ENCODE assay signal across 8 cellular contexts in the genomic region with DNA sequence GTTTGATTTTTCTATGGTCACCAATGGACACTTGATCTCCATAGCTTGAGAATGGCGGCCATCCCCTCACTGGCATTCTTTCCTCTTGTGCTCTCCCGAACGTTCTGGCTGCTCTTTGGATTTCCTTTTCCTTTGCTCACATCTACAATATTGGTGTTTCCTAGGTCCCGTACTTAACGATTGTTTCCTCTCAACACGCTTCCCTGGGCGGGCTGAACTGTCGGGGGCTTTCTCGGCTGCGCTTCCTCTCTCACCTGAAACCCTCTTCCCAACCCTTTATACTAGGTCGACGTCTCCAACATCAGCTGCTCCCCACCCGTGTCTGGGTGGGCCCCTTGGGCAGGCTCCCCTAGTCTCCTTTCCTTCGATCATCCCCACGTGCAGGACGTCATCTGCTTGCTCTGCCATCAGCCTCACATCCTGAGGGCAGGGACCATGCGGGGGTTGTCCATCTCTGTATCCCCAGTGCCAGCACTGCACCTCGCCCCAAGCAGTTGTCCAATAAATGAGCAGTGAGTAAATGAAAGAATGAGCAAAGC. TPM values are rescaled to one million over a fixed set of nuclear protein-coding genes. Genes with fewer than 3 reads are reported as not detected.
DNase-seq lines count a peak whose midpoint lies in the region; ATAC-seq and TF ChIP-seq lines count a peak whose summit lies in the region.

No MANE protein-coding gene starts in this region.

- peak overlapping the region; percentile 98 for H3K4me3 ChIP-seq in left ventricle myocardium inferior

- no peak for TF ChIP-seq CTCF in left ventricle myocardium inferior (IDR thresholded peaks at IDR 0.05; ENCODE audit: borderline replicate concordance)

- ATAC-seq in T-helper 17 cell (no peak), HG03045 (IDR thresholded peaks at IDR 0.05; ENCODE audit: unreplicated experiment) (no peak), HG03175 (IDR thresholded peaks at IDR 0.05; ENCODE audit: unreplicated experiment) (no peak)
- ATAC-seq in stimulated activated effector memory CD8-positive, alpha-beta T cell treated with anti-CD3 and anti-CD28 coated beads, Interleukin-12 subunit alpha, Interleukin-12 subunit beta, amount 100 ng/mL, for 72 hours, result no peak

- H3K4me1 ChIP-seq in left ventricle myocardium inferior, result peaks cover 35% of the 10 kb centered on the region

- peaks cover 8% of the 10 kb centered on the region for H3K27me3 Mint-ChIP-seq in T-helper 2 cell treated with Interferon-gamma antibody and Interleukin-4, amounts not matched to agents 5 μg/mL and 100 μg/mL, for 36 hours (ENCODE audit: low read depth)
- H3K27me3 Mint-ChIP-seq in T-helper 17 cell, result peaks cover 13% of the 10 kb centered on the region

- H3K9me3 ChIP-seq in T-helper 17 cell (ENCODE audit: control insufficient read depth, low read length, poor library complexity, severe bottlenecking) (no peaks in the 10 kb centered on the region), left ventricle myocardium inferior (replicated peaks) (no peaks in the 10 kb centered on the region)

- H3K27ac ChIP-seq in left ventricle myocardium inferior (replicated peaks), result peak overlapping the region; percentile 93

- DNase-seq in T-helper 2 cell treated with Interferon-gamma antibody and Interleukin-4, amounts not matched to agents 5 μg/mL and 100 μg/mL, for 36 hours (ENCODE audit: low spot score), result no peak
- no peak for DNase-seq in T-helper 2 cell
- no peak for DNase-seq in T-helper 17 cell
- no peak for DNase-seq in left ventricle myocardium inferior
- DNase-seq in stimulated activated effector memory CD8-positive, alpha-beta T cell treated with anti-CD3 and anti-CD28 coated beads, Interleukin-12 subunit alpha, Interleukin-12 subunit beta, amount 100 ng/mL, for 72 hours (ENCODE audit: low spot score in 2 of 2), result no peak
- no peak for DNase-seq in activated gamma-delta T cell (lab: John Stamatoyannopoulos, UW)

- peak overlapping the region; percentile 92 for H3K4me3 Mint-ChIP-seq in T-helper 2 cell treated with Interferon-gamma antibody and Interleukin-4, amounts not matched to agents 5 μg/mL and 100 μg/mL, for 36 hours
- H3K4me3 Mint-ChIP-seq in T-helper 17 cell, result peak overlapping the region; percentile 95
- H3K4me3 Mint-ChIP-seq in stimulated activated effector memory CD8-positive, alpha-beta T cell treated with anti-CD3 and anti-CD28 coated beads, Interleukin-12 subunit alpha, Interleukin-12 subunit beta, amount 100 ng/mL, for 72 hours, result peak overlapping the region; percentile 87

- intact Hi-C loops in left ventricle myocardium inferior (cut with micrococcal nuclease), result no loop called here

- H3K27me3 ChIP-seq in left ventricle myocardium inferior (ENCODE audit: low read depth), result peaks cover 4% of the 10 kb centered on the region

- peaks cover 26% of the 10 kb centered on the region for H3K4me1 Mint-ChIP-seq in T-helper 2 cell treated with Interferon-gamma antibody and Interleukin-4, amounts not matched to agents 5 μg/mL and 100 μg/mL, for 36 hours (ENCODE audit: low read depth)
- H3K4me1 Mint-ChIP-seq in T-helper 17 cell, result peaks cover 33% of the 10 kb centered on the region
- peaks cover 35% of the 10 kb centered on the region for H3K4me1 Mint-ChIP-seq in stimulated activated effector memory CD8-positive, alpha-beta T cell treated with anti-CD3 and anti-CD28 coated beads, Interleukin-12 subunit alpha, Interleukin-12 subunit beta, amount 100 ng/mL, for 72 hours

- H3K27ac Mint-ChIP-seq in T-helper 2 cell treated with Interferon-gamma antibody and Interleukin-4, amounts not matched to agents 5 μg/mL and 100 μg/mL, for 36 hours, result peak overlapping the region; percentile 83
- peak overlapping the region; percentile 88 for H3K27ac Mint-ChIP-seq in T-helper 17 cell
- H3K27ac Mint-ChIP-seq in stimulated activated effector memory CD8-positive, alpha-beta T cell treated with anti-CD3 and anti-CD28 coated beads, Interleukin-12 subunit alpha, Interleukin-12 subunit beta, amount 100 ng/mL, for 72 hours, result peak overlapping the region; percentile 86

- H3K9me3 Mint-ChIP-seq in T-helper 2 cell treated with Interferon-gamma antibody and Interleukin-4, amounts not matched to agents 5 μg/mL and 100 μg/mL, for 36 hours, result peaks cover 4% of the 10 kb centered on the region
- no peaks in the 10 kb centered on the region for H3K9me3 Mint-ChIP-seq in stimulated activated effector memory CD8-positive, alpha-beta T cell treated with anti-CD3 and anti-CD28 coated beads, Interleukin-12 subunit alpha, Interleukin-12 subunit beta, amount 100 ng/mL, for 72 hours

- no peaks in the 10 kb centered on the region for H3K36me3 ChIP-seq in left ventricle myocardium inferior

- peaks cover 7% of the 10 kb centered on the region for H3K36me3 Mint-ChIP-seq in T-helper 2 cell treated with Interferon-gamma antibody and Interleukin-4, amounts not matched to agents 5 μg/mL and 100 μg/mL, for 36 hours (ENCODE audit: low read depth)
- H3K36me3 Mint-ChIP-seq in T-helper 17 cell (ENCODE audit: low read depth), result peaks cover 2% of the 10 kb centered on the region
- H3K36me3 Mint-ChIP-seq in stimulated activated effector memory CD8-positive, alpha-beta T cell treated with anti-CD3 and anti-CD28 coated beads, Interleukin-12 subunit alpha, Interleukin-12 subunit beta, amount 100 ng/mL, for 72 hours, result no peaks in the 10 kb centered on the region

RNA-seq across cellular contexts. Expression of a gene that starts 0.6 kb away (rescaled TPM):
- total RNA-seq in T-helper 17 cell, result 10 to 100 TPM; 55.5 to 67.2 TPM
- total RNA-seq in left ventricle myocardium inferior, result 17.0 TPM

RNA-seq across cellular contexts. Expression of a gene that starts 34.7 kb away (rescaled TPM):
- not detected for total RNA-seq in T-helper 17 cell
- 3.0 TPM for total RNA-seq in left ventricle myocardium inferior
